8 cellular contexts compared by ENCODE assay signal in genomic region chr2:128321421-128321775, GRCh38. TPM values are rescaled to one million over a fixed set of nuclear protein-coding genes. Genes with fewer than 3 reads are reported as not detected.
DNase-seq lines count a peak whose midpoint lies in the region; ATAC-seq and TF ChIP-seq lines count a peak whose summit lies in the region.

No MANE protein-coding gene starts in this region.

- H3K4me3 Mint-ChIP-seq in CD4-positive, alpha-beta T cell, result peak overlapping the region; percentile 87
- H3K4me3 Mint-ChIP-seq in neural progenitor cell, result peak overlapping the region; percentile 79

- H3K9ac ChIP-seq in OCI-LY1 (ENCODE audit: low read length), result no peak overlapping the region
- H3K9ac ChIP-seq in duodenal mucosa (ENCODE audit: low read depth in 1 of 2, low read length in 2 of 2), result no peak overlapping the region
- H3K9ac ChIP-seq in neural progenitor cell, result no peak overlapping the region

- H2AFZ ChIP-seq in OCI-LY1 (ENCODE audit: low read length), result no peak overlapping the region
- H2AFZ ChIP-seq in neural progenitor cell (replicated peaks), result no peak overlapping the region

- CTCF ChIA-PET in CD4-positive, alpha-beta T cell (lab: Charles Lee), result no interaction called here

- no peak for ATAC-seq in CD4-positive, alpha-beta T cell (ENCODE audit: poor library complexity)
- ATAC-seq in GM18861 (IDR thresholded peaks at IDR 0.05; ENCODE audit: unreplicated experiment), result no peak

- H3K4me1 Mint-ChIP-seq in CD4-positive, alpha-beta T cell (ENCODE audit: low read depth), result peaks cover 28% of the 10 kb centered on the region
- H3K4me1 Mint-ChIP-seq in neural progenitor cell, result peaks cover 41% of the 10 kb centered on the region

- H3F3A ChIP-seq in OCI-LY1 (ENCODE audit: insufficient read depth, low read length) (no peaks in the 10 kb centered on the region), neural progenitor cell (ENCODE audit: low read depth) (peaks cover 5% of the 10 kb centered on the region)

- POLR2A ChIA-PET in CD4-positive, alpha-beta T cell (lab: Charles Lee), result interaction anchor here (0.5 kb wide), 1 partner anchor 795 kb away, joined by 3 read pairs; no protein-coding TSS in a partner anchor

- no peaks in the 10 kb centered on the region for H3K9me3 ChIP-seq in CD4-positive, alpha-beta T cell (ENCODE audit: control insufficient read depth, low read length)
- H3K9me3 ChIP-seq in OCI-LY1 (ENCODE audit: low read length) (no peaks in the 10 kb centered on the region), duodenal mucosa (ENCODE audit: control insufficient read depth in 1 of 2, low read length in 2 of 2) (no peaks in the 10 kb centered on the region), neural progenitor cell (ENCODE audit: low read depth) (no peaks in the 10 kb centered on the region)

- H3K27me3 Mint-ChIP-seq in CD4-positive, alpha-beta T cell, result no peaks in the 10 kb centered on the region
- H3K27me3 Mint-ChIP-seq in neural progenitor cell (ENCODE audit: insufficient read depth, low read depth), result peaks cover 13% of the 10 kb centered on the region

- H3K4me2 ChIP-seq in OCI-LY1 (ENCODE audit: low read length), result peak overlapping the region; percentile 70
- peak overlapping the region; percentile 97 for H3K4me2 ChIP-seq in neural progenitor cell

- H3K36me3 ChIP-seq in OCI-LY1 (ENCODE audit: insufficient read depth, low read length) (no peaks in the 10 kb centered on the region), duodenal mucosa (ENCODE audit: control insufficient read depth in 1 of 2, insufficient read depth in 2 of 2, low read length in 2 of 2) (no peaks in the 10 kb centered on the region), neural progenitor cell (no peaks in the 10 kb centered on the region)

- no peaks in the 10 kb centered on the region for H3K27me3 ChIP-seq in CD4-positive, alpha-beta T cell (ENCODE audit: control insufficient read depth, insufficient read depth, low read length)
- no peaks in the 10 kb centered on the region; the same call in 1 of the 2 replicates for H3K27me3 ChIP-seq in OCI-LY1 (ENCODE audit: insufficient read depth, low read length)
- no peaks in the 10 kb centered on the region for H3K27me3 ChIP-seq in duodenal mucosa (ENCODE audit: control insufficient read depth in 1 of 2, insufficient read depth in 2 of 2, low read length in 2 of 2)
- peaks cover 28% of the 10 kb centered on the region for H3K27me3 ChIP-seq in neural progenitor cell

- H3K36me3 Mint-ChIP-seq in CD4-positive, alpha-beta T cell (ENCODE audit: low read depth), result no peaks in the 10 kb centered on the region
- H3K36me3 Mint-ChIP-seq in neural progenitor cell, result no peaks in the 10 kb centered on the region

- H3K4me1 ChIP-seq in OCI-LY1 (ENCODE audit: insufficient read depth, low read length, severe bottlenecking) (peaks cover 21% of the 10 kb centered on the region), duodenal mucosa (ENCODE audit: control insufficient read depth in 1 of 2, insufficient read depth in 2 of 2, low read length in 2 of 2) (peaks cover 15 to 27% of the 10 kb centered on the region in 2 donors), neural progenitor cell (peaks cover 25% of the 10 kb centered on the region)

- no peak overlapping the region for H3K4me3 ChIP-seq in OCI-LY1 (ENCODE audit: low read depth, low read length, poor library complexity, severe bottlenecking)
- H3K4me3 ChIP-seq in duodenal mucosa (ENCODE audit: low read depth in 1 of 2, low read length in 2 of 2), result peak overlapping the region; percentile 22 to 35
- peak overlapping the region; percentile 53 for H3K4me3 ChIP-seq in neural progenitor cell

- H3K27ac ChIP-seq in CD4-positive, alpha-beta T cell (ENCODE audit: low read depth, low read length), result no peak overlapping the region
- H3K27ac ChIP-seq in OCI-LY1 (ENCODE audit: low read depth, low read length, poor library complexity, severe bottlenecking), result no peak overlapping the region
- no peak overlapping the region for H3K27ac ChIP-seq in duodenal mucosa (ENCODE audit: low read depth, low read length)
- H3K27ac ChIP-seq in neural progenitor cell, result no peak overlapping the region

- H3K27ac Mint-ChIP-seq in CD4-positive, alpha-beta T cell, result peak overlapping the region; percentile 42
- H3K27ac Mint-ChIP-seq in neural progenitor cell, result peak overlapping the region; percentile 62

- peak in 2 of 10 experiments; percentile 5 to 32 for DNase-seq in CD4-positive, alpha-beta T cell
- DNase-seq in neural progenitor cell (ENCODE audit: low spot score) (peak; percentile 35), NAMALWA (ENCODE audit: low spot score) (no peak), SK-N-DZ (ENCODE audit: low spot score) (no peak)
- no peak for DNase-seq in stimulated activated CD4-positive, alpha-beta T cell treated with anti-CD3 and anti-CD28 coated beads, Interleukin-4, amount 100 ng/mL, for 24 hours

- no peaks in the 10 kb centered on the region for H3K9me3 Mint-ChIP-seq in CD4-positive, alpha-beta T cell
- peaks cover 2% of the 10 kb centered on the region for H3K9me3 Mint-ChIP-seq in neural progenitor cell

- intact Hi-C loops in CD4-positive, alpha-beta T cell (cut with DNase I, micrococcal nuclease), result loop anchor here (2.0 to 10.0 kb wide), 10 partner anchors 137 to 1667 kb away; partner anchors contain the start of genes AMMECR1L (in 1 of the 2), GYPC (in 1 of the 2), SAP130 (in 1 of the 2) and UGGT1 (in 1 of the 2)

- TF ChIP-seq CTCF in CD4-positive, alpha-beta T cell (IDR thresholded peaks at IDR 0.05), result no peak
- no peak for TF ChIP-seq CTCF in OCI-LY1 (IDR thresholded peaks at IDR 0.05; ENCODE audit: low read length)
- TF ChIP-seq CTCF in neural progenitor cell (IDR thresholded peaks at IDR 0.05), result no peak

- no peaks in the 10 kb centered on the region for H3K9me2 ChIP-seq in OCI-LY1 (ENCODE audit: low read depth, low read length)

- H4K20me1 ChIP-seq in OCI-LY1 (ENCODE audit: insufficient read depth, low read length) (no peaks in the 10 kb centered on the region), neural progenitor cell (ENCODE audit: low read depth) (peaks cover 15% of the 10 kb centered on the region)

- H3K79me2 ChIP-seq in OCI-LY1 (ENCODE audit: insufficient read depth, low read length) (no peaks in the 10 kb centered on the region), neural progenitor cell (ENCODE audit: low read depth) (peaks cover 15% of the 10 kb centered on the region)

RNA-seq across cellular contexts. Expression of gene HS6ST1, which starts 2.7 kb away (rescaled TPM):
- total RNA-seq in CD4-positive, alpha-beta T cell, result 1 to 10 TPM; 7.1 to 8.7 TPM
- 31.1 and 71.0 TPM in 2 replicates for total RNA-seq in neural progenitor cell (ENCODE audit: low replicate concordance)
- 19.7 and 20.5 TPM in 2 replicates for polyA plus RNA-seq in SK-N-DZ (2014; cell fraction: cytosol; rRNA removed)
- 10.5 and 11.1 TPM in 2 replicates for polyA plus RNA-seq in SK-N-DZ (2014; cell fraction: nucleus; rRNA removed)
